Comparison of ENCODE assay signal across 1 cellular context in the genomic region with DNA sequence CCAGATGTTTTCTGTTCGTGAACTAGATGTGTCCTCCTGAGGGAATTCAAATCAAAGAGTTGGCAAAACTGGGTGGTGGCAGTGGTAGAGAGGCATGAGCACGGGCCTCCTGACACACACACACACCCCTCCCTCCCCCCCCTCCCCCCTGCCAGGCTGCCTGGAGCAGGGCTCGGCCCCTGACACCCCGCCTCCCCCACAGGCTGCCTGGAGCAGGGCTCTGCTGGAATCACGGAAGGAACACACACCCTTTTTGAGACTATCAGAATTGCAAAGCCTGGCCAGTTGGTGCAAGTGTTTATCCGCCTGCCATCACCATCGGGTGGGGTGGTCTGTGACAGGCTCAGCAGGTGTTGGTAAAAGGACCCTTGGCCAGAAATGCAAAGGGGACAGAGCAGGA.
TF ChIP-seq lines count a peak whose summit lies in the region.

No MANE protein-coding gene starts in this region.

TF ChIP-seq in GM23338, 12 proteins besides CTCF, POLR2A, EP300 and RAD21 (continued from another document):
- TF ChIP-seq ZNF462 (CRISPR knock-in tag; IDR thresholded peaks at IDR 0.05) (no peak), ZNF114 (CRISPR knock-in tag; IDR thresholded peaks at IDR 0.05) (no peak), NANOG (IDR thresholded peaks at IDR 0.05; ENCODE audit: borderline replicate concordance) (no peak), ETS1 (IDR thresholded peaks at IDR 0.05) (no peak), CREB1 (CRISPR knock-in tag; IDR thresholded peaks at IDR 0.05; ENCODE audit: low read depth) (no peak), REST (IDR thresholded peaks at IDR 0.05; ENCODE audit: unreplicated experiment) (no peak)
